In genomic region chr4:5118091-5118786, GRCh38 we compare ENCODE assay signal across 1 cellular context.
TF ChIP-seq lines count a peak whose summit lies in the region.

No MANE protein-coding gene starts in this region.

TF ChIP-seq in IMR-90, 13 proteins besides CTCF, POLR2A, EP300 and RAD21 (continued from another document):
- TF ChIP-seq RCOR1 (IDR thresholded peaks at IDR 0.05; ENCODE audit: insufficient replicate concordance, low read length) (no peak), CEBPB (IDR thresholded peaks at IDR 0.05; ENCODE audit: low read depth, low read length) (no peak), USF2 (IDR thresholded peaks at IDR 0.05; ENCODE audit: low read depth, low read length) (no peak), MAFK (IDR thresholded peaks at IDR 0.05; ENCODE audit: low read depth, low read length) (no peak), NFE2L2 (IDR thresholded peaks at IDR 0.05; ENCODE audit: low read depth, low read length) (no peak), CHD1 (IDR thresholded peaks at IDR 0.05; ENCODE audit: low read depth, low read length) (no peak), MAZ (IDR thresholded peaks at IDR 0.05; ENCODE audit: borderline replicate concordance, low read depth, low read length) (no peak), RFX5 (IDR thresholded peaks at IDR 0.05; ENCODE audit: low read depth, low read length) (no peak), SMC3 (IDR thresholded peaks at IDR 0.05; ENCODE audit: low read depth, low read length) (no peak), ELK1 (IDR thresholded peaks at IDR 0.05; ENCODE audit: borderline replicate concordance, low read depth, low read length) (no peak), BHLHE40 (IDR thresholded peaks at IDR 0.05; ENCODE audit: low read depth, low read length) (no peak)
